17 cellular contexts compared by ENCODE assay signal in the genomic region with DNA sequence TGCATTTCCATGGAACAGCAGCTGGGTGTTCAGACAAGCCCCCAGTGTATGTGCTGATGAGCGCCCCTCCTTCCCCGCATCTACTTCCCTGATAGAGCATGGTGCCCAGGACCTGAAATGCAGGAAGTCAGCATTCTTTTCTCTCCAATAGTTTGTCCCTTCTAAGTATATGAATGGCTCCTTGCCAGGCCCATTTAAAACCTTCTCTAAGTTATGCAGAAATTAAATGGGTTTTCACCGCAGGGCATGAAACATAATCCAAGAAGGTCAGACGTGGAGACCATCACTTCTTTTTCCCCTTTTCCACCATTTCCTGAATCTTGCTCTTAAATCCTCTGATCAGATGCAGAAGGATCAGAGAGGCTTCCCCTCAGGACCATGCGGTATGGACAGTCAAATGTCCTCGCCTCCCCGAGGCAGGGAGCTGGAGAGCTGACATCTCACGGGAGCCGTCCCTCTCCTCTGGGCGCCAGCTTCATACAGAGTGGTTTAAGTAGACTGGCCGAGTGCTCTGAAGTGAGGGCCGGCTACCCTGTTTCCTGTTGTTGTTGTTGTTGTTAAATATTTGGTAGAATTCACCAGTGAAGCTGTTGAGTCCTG.
"Had no signal": no experiment of that assay in that cellular context is flagged by ENCODE, and none has a peak within 500 bp of the region (broad histone marks: within the 10 kb centered on the region; RNA-seq: fewer than 3 reads in every experiment).

No MANE protein-coding gene starts in this region.

- H3K4me1 Mint-ChIP-seq: activated CD4-positive, alpha-beta T cell treated with anti-CD3 and anti-CD28 coated beads, Interleukin-2, amount 10 ng/mL, durations not matched to agents 24 days and 14 days; endodermal cell; naive B cell; stimulated activated effector memory CD8-positive, alpha-beta T cell treated with anti-CD3 and anti-CD28 coated beads, Interleukin-12 subunit alpha, Interleukin-12 subunit beta, amount 100 ng/mL, for 72 hours had no signal

- H3K9me3 Mint-ChIP-seq: activated CD4-positive, alpha-beta T cell treated with anti-CD3 and anti-CD28 coated beads, Interleukin-2, amount 10 ng/mL, durations not matched to agents 24 days and 14 days; activated naive CD4-positive, alpha-beta T cell treated with anti-CD3 and anti-CD28 coated beads for 36 hours; activated T-cell treated with anti-CD3 and anti-CD28 coated beads, Interleukin-2, amount 50 U/mL, for 4 hours; endodermal cell; naive B cell; stimulated activated effector memory CD8-positive, alpha-beta T cell treated with anti-CD3 and anti-CD28 coated beads, Interleukin-12 subunit alpha, Interleukin-12 subunit beta, amount 100 ng/mL, for 72 hours; type B pancreatic cell had no signal

- H3K27ac Mint-ChIP-seq: activated CD4-positive, alpha-beta T cell treated with anti-CD3 and anti-CD28 coated beads, Interleukin-2, amount 10 ng/mL, durations not matched to agents 24 days and 14 days; activated CD8-positive, alpha-beta T cell treated with anti-CD3 and anti-CD28 coated beads, Interleukin-2, amount 10 ng/mL, durations not matched to agents 7 days and 5 days; activated naive CD4-positive, alpha-beta T cell treated with anti-CD3 and anti-CD28 coated beads for 36 hours; endodermal cell; naive B cell; stimulated activated effector memory CD8-positive, alpha-beta T cell treated with anti-CD3 and anti-CD28 coated beads, Interleukin-12 subunit alpha, Interleukin-12 subunit beta, amount 100 ng/mL, for 72 hours; type B pancreatic cell had no signal

- H3K36me3 Mint-ChIP-seq: naive B cell; stimulated activated effector memory CD8-positive, alpha-beta T cell treated with anti-CD3 and anti-CD28 coated beads, Interleukin-12 subunit alpha, Interleukin-12 subunit beta, amount 100 ng/mL, for 72 hours; type B pancreatic cell had no signal

- H3K4me3 Mint-ChIP-seq: activated CD4-positive, alpha-beta T cell treated with anti-CD3 and anti-CD28 coated beads, Interleukin-2, amount 10 ng/mL, durations not matched to agents 24 days and 14 days; activated CD8-positive, alpha-beta T cell treated with anti-CD3 and anti-CD28 coated beads, Interleukin-2, amount 10 ng/mL, durations not matched to agents 7 days and 5 days; activated naive CD4-positive, alpha-beta T cell treated with anti-CD3 and anti-CD28 coated beads for 36 hours; activated T-cell treated with anti-CD3 and anti-CD28 coated beads, Interleukin-2, amount 50 U/mL, for 4 hours; endodermal cell; naive B cell; stimulated activated effector memory CD8-positive, alpha-beta T cell treated with anti-CD3 and anti-CD28 coated beads, Interleukin-12 subunit alpha, Interleukin-12 subunit beta, amount 100 ng/mL, for 72 hours; type B pancreatic cell had no signal

- ATAC-seq: activated CD8-positive, alpha-beta T cell treated with anti-CD3 and anti-CD28 coated beads, Interleukin-2, amount 10 ng/mL, durations not matched to agents 7 days and 5 days; activated T-cell treated with anti-CD3 and anti-CD28 coated beads, Interleukin-2, amount 50 U/mL, for 4 hours; left ventricle myocardium superior; stimulated activated effector memory CD8-positive, alpha-beta T cell treated with anti-CD3 and anti-CD28 coated beads, Interleukin-12 subunit alpha, Interleukin-12 subunit beta, amount 100 ng/mL, for 72 hours had no signal

- DNase-seq: activated CD4-positive, alpha-beta T cell treated with anti-CD3 and anti-CD28 coated beads, Interleukin-2, amount 10 ng/mL, durations not matched to agents 24 days and 14 days; activated CD8-positive, alpha-beta T cell treated with anti-CD3 and anti-CD28 coated beads, Interleukin-2, amount 10 ng/mL, durations not matched to agents 7 days and 5 days; activated naive CD4-positive, alpha-beta T cell treated with anti-CD3 and anti-CD28 coated beads for 36 hours; activated T-cell treated with anti-CD3 and anti-CD28 coated beads, Interleukin-2, amount 50 U/mL, for 4 hours; brain microvascular endothelial cell; central memory CD4-positive, alpha-beta T cell; dorsolateral prefrontal cortex; endodermal cell; foreskin fibroblast; left ventricle myocardium superior; naive B cell; sigmoid colon; stimulated activated CD4-positive, alpha-beta T cell treated with anti-CD3 and anti-CD28 coated beads, Interleukin-4, amount 100 ng/mL, for 24 hours; T-helper 9 cell; testis had no signal
